24 cellular contexts compared by ENCODE assay signal in the genomic region with DNA sequence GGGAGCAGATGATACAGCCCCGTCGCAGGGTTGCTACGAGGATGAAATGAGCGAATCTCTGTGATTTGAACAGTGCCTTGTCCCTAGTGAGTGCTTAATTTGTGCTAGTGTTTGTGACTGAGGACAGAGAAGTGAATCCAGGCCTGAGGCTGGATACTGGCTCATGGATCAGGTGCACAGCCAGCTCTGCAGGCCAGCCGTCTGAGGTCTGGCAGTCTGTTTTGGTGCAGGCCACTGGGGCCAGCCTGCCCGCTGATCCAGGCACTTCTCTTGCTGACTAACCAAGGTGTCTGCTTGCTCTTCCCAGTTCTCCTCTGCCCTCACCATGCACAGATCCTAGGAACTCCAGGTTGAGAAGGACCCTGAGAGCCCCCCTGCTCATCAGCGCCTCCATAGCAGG.
A peak's percentile ranks its signal among the peaks of the same experiment; 100 is the strongest.
DNase-seq lines count a peak whose midpoint lies in the region; ATAC-seq and TF ChIP-seq lines count a peak whose summit lies in the region.
"Had no signal": no experiment of that assay in that cellular context is flagged by ENCODE, and none has a peak within 500 bp of the region (broad histone marks: within the 10 kb centered on the region; RNA-seq: fewer than 3 reads in every experiment).

No MANE protein-coding gene starts in this region.

- H2BK12ac ChIP-seq in H9 (ENCODE audit: insufficient read length, low read depth, low read length), result no peak overlapping the region

- no peak overlapping the region for H2BK5ac ChIP-seq in H9 (ENCODE audit: insufficient read length, low read length)

- no peak for TF ChIP-seq POLR2A in sigmoid colon (IDR thresholded peaks at IDR 0.05)

- no peaks in the 10 kb centered on the region for H3K36me3 Mint-ChIP-seq in H9 (ENCODE audit: insufficient read depth in 1 of 3, low read depth in 3 of 3)
- H3K36me3 Mint-ChIP-seq in central memory CD8-positive, alpha-beta T cell (ENCODE audit: insufficient read depth), result no peaks in the 10 kb centered on the region
- H3K36me3 Mint-ChIP-seq: CD8-positive, alpha-beta T cell had no signal

- no peak overlapping the region for H3K56ac ChIP-seq in H9 (ENCODE audit: insufficient read length, low read depth, low read length)

- H3K27me3 ChIP-seq in H9 (ENCODE audit: insufficient read depth, low read length) (no peaks in the 10 kb centered on the region), sigmoid colon (no peaks in the 10 kb centered on the region)
- H3K27me3 ChIP-seq: SJCRH30 had no signal

- H4K91ac ChIP-seq in H9 (ENCODE audit: insufficient read length, low read depth, low read length), result peak overlapping the region; percentile 18

- no peak overlapping the region for H3K18ac ChIP-seq in H9 (ENCODE audit: insufficient read length, low read depth, low read length)

- ATAC-seq in central memory CD8-positive, alpha-beta T cell (replicated peaks; ENCODE audit: extremely low read depth, poor library complexity, severe bottlenecking), result no peak
- ATAC-seq in HG02623 (IDR thresholded peaks at IDR 0.05; ENCODE audit: unreplicated experiment), result no peak
- no peak for ATAC-seq in GM21423 (IDR thresholded peaks at IDR 0.05; ENCODE audit: unreplicated experiment)
- ATAC-seq: A549; CD8-positive, alpha-beta T cell; HepG2; K562 had no signal

- no peak overlapping the region for H4K8ac ChIP-seq in H9 (replicated peaks; ENCODE audit: insufficient read length, low read depth, low read length)

- H3K79me1 ChIP-seq in H9 (ENCODE audit: insufficient read depth, low read depth, low read length, poor library complexity, severe bottlenecking), result no peaks in the 10 kb centered on the region

- no peak overlapping the region for H3K4me3 ChIP-seq in sigmoid colon
- H3K4me3 ChIP-seq: A549, K562, SJCRH30 had no signal

- TF ChIP-seq EP300 in sigmoid colon (IDR thresholded peaks at IDR 0.05), result no peak

- no peak overlapping the region for H3K4ac ChIP-seq in H9 (ENCODE audit: low read depth, low read length)

- intact Hi-C loops in sigmoid colon (cut with DNase I), result no loop called here

- H3K27ac Mint-ChIP-seq in H9, result peak overlapping the region in 1 of 3 experiments; percentile 62; a peak in 1 of 7 replicates
- peak overlapping the region; percentile 24 for H3K27ac Mint-ChIP-seq in central memory CD8-positive, alpha-beta T cell (ENCODE audit: low read depth)
- H3K27ac Mint-ChIP-seq: CD8-positive, alpha-beta T cell had no signal

- no peak overlapping the region for H3K23ac ChIP-seq in H9 (ENCODE audit: insufficient read length, low read depth, low read length)

- DNase-seq in H9, result no peak
- DNase-seq in central memory CD8-positive, alpha-beta T cell (ENCODE audit: low spot score in 2 of 2), result no peak
- peak; percentile 83 for DNase-seq in islet precursor cell
- peak; percentile 27 for DNase-seq in sigmoid colon
- DNase-seq in DMS79 treated with DMSO at 0.1 percent for 48 hours (lab: John Stamatoyannopoulos, UW), result no peak
- DNase-seq: Caco-2; CD8-positive, alpha-beta T cell; DMS 273 treated with DMSO at 0.1 percent for 48 hours; DND-41; Kasumi-1; MV-4-11; NCI-H1105; NCI-H1436 treated with DMSO at 0.1 percent for 48 hours; NCI-H1930; NCI-H2107; NCI-H524; NCI-H774; SJCRH30 had no signal

- no peak overlapping the region for H2BK20ac ChIP-seq in H9 (ENCODE audit: low read depth, low read length, poor library complexity, severe bottlenecking)

- H2AK5ac ChIP-seq in H9 (ENCODE audit: insufficient read length, low read length), result no peak overlapping the region

- no peak overlapping the region for H2BK120ac ChIP-seq in H9 (ENCODE audit: low read depth, low read length, poor library complexity, severe bottlenecking)

- H4K5ac ChIP-seq in H9 (ENCODE audit: insufficient read length, low read depth, low read length), result no peak overlapping the region

- no peak overlapping the region for H2AFZ ChIP-seq in H9 (ENCODE audit: low read length)

- H3K4me1 ChIP-seq in H9 (ENCODE audit: insufficient read depth, low read length), result peaks cover 3% of the 10 kb centered on the region; the same call in 1 of the 2 replicates
- H3K4me1 ChIP-seq in sigmoid colon, result no peaks in the 10 kb centered on the region
- H3K4me1 ChIP-seq: A549, Caco-2, SJCRH30 had no signal

- H3K79me2 ChIP-seq in H9 (ENCODE audit: insufficient read depth, low read length), result no peaks in the 10 kb centered on the region

- H3T11ph ChIP-seq in H9 (ENCODE audit: low read length), result no peak overlapping the region

- TF ChIP-seq CTCF in H9 (conservative IDR thresholded peaks at IDR 0.05) (no peak), sigmoid colon (IDR thresholded peaks at IDR 0.05) (no peak)

- no peaks in the 10 kb centered on the region for H3K9me3 Mint-ChIP-seq in H9
- no peaks in the 10 kb centered on the region for H3K9me3 Mint-ChIP-seq in central memory CD8-positive, alpha-beta T cell
- H3K9me3 Mint-ChIP-seq: CD8-positive, alpha-beta T cell had no signal

- peaks cover 3% of the 10 kb centered on the region for H3K23me2 ChIP-seq in H9 (ENCODE audit: insufficient read length, low read depth, low read length, poor library complexity, severe bottlenecking)

- H3K14ac ChIP-seq in H9 (ENCODE audit: insufficient read depth, low read length), result no peak overlapping the region; the same call in 1 of the 2 replicates

- no peaks in the 10 kb centered on the region; the same call in none of the 2 replicates for H3K27me3 Mint-ChIP-seq in H9 (ENCODE audit: low read depth)
- peaks cover 5% of the 10 kb centered on the region for H3K27me3 Mint-ChIP-seq in central memory CD8-positive, alpha-beta T cell

- no peaks in the 10 kb centered on the region for H3K9me3 ChIP-seq in H9 (ENCODE audit: control insufficient read depth, low read depth, low read length)
- no peaks in the 10 kb centered on the region for H3K9me3 ChIP-seq in sigmoid colon
- H3K9me3 ChIP-seq: A549, Caco-2, SJCRH30 had no signal

- H3K4me2 ChIP-seq in H9 (ENCODE audit: insufficient read depth, insufficient read length, low read length), result no peak overlapping the region
- H3K4me2 ChIP-seq: A549 had no signal

- no peaks in the 10 kb centered on the region for H4K20me1 ChIP-seq in H9 (ENCODE audit: control insufficient read depth, insufficient read depth, insufficient read length)

- no peak overlapping the region for H3K9ac ChIP-seq in H9 (ENCODE audit: extremely low read depth, insufficient read length, low read length)

- no peaks in the 10 kb centered on the region for H3K36me3 ChIP-seq in sigmoid colon
- H3K36me3 ChIP-seq: SJCRH30 had no signal

- peaks cover 11 to 18% of the 10 kb centered on the region in 2 experiments for H3K4me1 Mint-ChIP-seq in H9
- no peaks in the 10 kb centered on the region for H3K4me1 Mint-ChIP-seq in central memory CD8-positive, alpha-beta T cell

- no peak overlapping the region for H3K4me3 Mint-ChIP-seq in H9
- H3K4me3 Mint-ChIP-seq in central memory CD8-positive, alpha-beta T cell, result no peak overlapping the region
- H3K4me3 Mint-ChIP-seq: CD8-positive, alpha-beta T cell had no signal

- H2BK15ac ChIP-seq in H9 (ENCODE audit: low read depth, low read length), result no peak overlapping the region

- no CpG with 5 or more reads among the region's 7 CpGs for WGBS in H9 (ENCODE audit: extremely low coverage, insufficient read length, low lambda C conversion rate)
- WGBS in sigmoid colon, 2 donors, result 93 to 96% methylated on average over 7 of the region's 7 CpGs

- no peak overlapping the region for H3K27ac ChIP-seq in H9 (ENCODE audit: insufficient read length, low read depth, low read length)
- no peak overlapping the region for H3K27ac ChIP-seq in sigmoid colon
- H3K27ac ChIP-seq: A549, C4-2B, SJCRH30 had no signal

Comparison
In these comparisons a context has a peak if more than half of its experiments do, and no peak if none do; other contexts are left out.
1. DNase-seq: peak in islet precursor cell (single experiment) and sigmoid colon (single experiment); none in H9 (single experiment), central memory CD8-positive, alpha-beta T cell (0 of 2) and DMS79 treated with DMSO at 0.1 percent for 48 hours (single experiment).